ENCODE assay signal across 8 cellular contexts in the genomic region with DNA sequence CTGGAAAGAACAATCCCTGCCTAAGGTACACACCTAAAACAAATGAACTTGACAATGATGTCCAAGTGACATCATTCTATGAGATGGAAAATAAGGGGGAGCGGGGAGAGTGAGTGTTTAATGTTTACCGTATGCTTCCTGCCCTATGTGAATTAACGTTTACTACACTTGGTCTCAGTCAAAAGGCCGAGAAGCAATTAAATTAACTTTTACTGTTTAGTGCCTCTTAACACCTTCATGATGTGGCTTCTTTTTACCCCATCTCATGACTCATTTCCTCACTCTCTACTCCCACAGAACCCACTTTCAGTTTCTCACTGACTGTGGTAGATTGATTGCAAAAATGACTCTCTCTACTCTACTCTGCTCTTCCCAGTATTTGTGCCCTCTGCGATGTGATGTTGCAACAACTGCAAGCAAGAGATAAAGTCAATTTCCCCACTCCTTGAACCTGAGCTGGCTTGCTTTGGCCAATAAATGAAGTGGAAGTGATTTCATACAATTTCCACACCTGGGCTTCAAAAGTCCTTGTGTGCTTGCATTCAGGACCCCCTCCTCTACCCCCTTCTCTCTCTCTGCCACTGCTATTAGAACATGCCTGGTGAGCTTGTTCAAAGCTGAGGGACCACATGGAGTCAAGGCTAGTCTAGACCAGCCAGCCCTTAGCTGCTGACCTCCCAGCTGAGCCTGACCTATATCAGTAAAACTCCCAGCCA. TPM values are rescaled to one million over a fixed set of nuclear protein-coding genes. Genes with fewer than 3 reads are reported as not detected.
DNase-seq lines count a peak whose midpoint lies in the region; ATAC-seq, FAIRE-seq and TF ChIP-seq lines count a peak whose summit lies in the region.

No MANE protein-coding gene starts in this region.

- H3K27ac ChIP-seq in HEK293 (ENCODE audit: extremely low read depth, low read depth, low read length), result no peak overlapping the region

- no peaks in the 10 kb centered on the region for H3K79me2 ChIP-seq in Loucy (ENCODE audit: insufficient read depth, low read length)

- peaks cover 12% of the 10 kb centered on the region for H3F3A ChIP-seq in Loucy (ENCODE audit: low read depth)

- peak; percentile 97 to 98 for ATAC-seq in activated T-cell treated with anti-CD3 and anti-CD28 coated beads, Interleukin-2, amount 50 U/mL, for 72 hours (replicated peaks in 1 of 2)
- ATAC-seq in memory B cell (ENCODE audit: low read depth), result peak; percentile 60

- peak; percentile 70 for DNase-seq in activated CD8-positive, alpha-beta memory T cell treated with anti-CD3 and anti-CD28 coated beads for 24 hours
- no peak for DNase-seq in activated CD8-positive, alpha-beta memory T cell treated with anti-CD3 and anti-CD28 coated beads, Interleukin-2, amount 50 U/mL, for 48 hours
- peak; percentile 50 to 77 for DNase-seq in activated T-cell treated with anti-CD3 and anti-CD28 coated beads, Interleukin-2, amount 50 U/mL, for 72 hours
- no peak for DNase-seq in memory B cell (ENCODE audit: low spot score in 2 of 2)
- DNase-seq in DMS114 treated with DMSO at 0.1 percent for 48 hours (lab: John Stamatoyannopoulos, UW; ENCODE audit: unreplicated experiment), result no peak
- no peak for DNase-seq in frontal cortex (ENCODE audit: low spot score in 2 of 2)

- H3K4me3 Mint-ChIP-seq in activated T-cell treated with anti-CD3 and anti-CD28 coated beads, Interleukin-2, amount 50 U/mL, for 72 hours, result peak overlapping the region; percentile 27 to 68
- H3K4me3 Mint-ChIP-seq in memory B cell, result no peak overlapping the region

- TF ChIP-seq CTCF in HEK293 (tag by site-specific recombination; IDR thresholded peaks at IDR 0.05), result no peak
- TF ChIP-seq CTCF in Loucy (conservative IDR thresholded peaks at IDR 0.05; ENCODE audit: low read length), result no peak

- peaks cover 26% of the 10 kb centered on the region for H3K4me1 Mint-ChIP-seq in activated T-cell treated with anti-CD3 and anti-CD28 coated beads, Interleukin-2, amount 50 U/mL, for 72 hours (ENCODE audit: low read depth)
- H3K4me1 Mint-ChIP-seq in memory B cell, result no peaks in the 10 kb centered on the region

- H4K20me1 ChIP-seq in Loucy (ENCODE audit: insufficient read depth, low read length, poor library complexity, severe bottlenecking), result no peaks in the 10 kb centered on the region

- H3K4me2 ChIP-seq in Loucy (ENCODE audit: low read depth, low read length, poor library complexity, severe bottlenecking), result peak overlapping the region; percentile 67

- H3K9ac ChIP-seq in Loucy (ENCODE audit: low read depth, low read length, poor library complexity, severe bottlenecking), result no peak overlapping the region

- H3K27me3 Mint-ChIP-seq in activated T-cell treated with anti-CD3 and anti-CD28 coated beads, Interleukin-2, amount 50 U/mL, for 72 hours (ENCODE audit: low read depth), result peaks cover 59% of the 10 kb centered on the region
- H3K27me3 Mint-ChIP-seq in memory B cell, result peaks cover 24% of the 10 kb centered on the region

- H3K4me1 ChIP-seq in HEK293 (ENCODE audit: control insufficient read depth, insufficient read depth, low read length) (no peaks in the 10 kb centered on the region), Loucy (ENCODE audit: insufficient read depth, low read length, poor library complexity, severe bottlenecking) (peaks cover 16% of the 10 kb centered on the region)

- POLR2A ChIA-PET in HEK293 (lab: Yijun Ruan, JAX), result no interaction called here

- peaks cover 0 to 3% of the 10 kb centered on the region in 2 donors for H3K36me3 Mint-ChIP-seq in activated T-cell treated with anti-CD3 and anti-CD28 coated beads, Interleukin-2, amount 50 U/mL, for 72 hours (ENCODE audit: insufficient read depth in 2 of 2)
- peaks cover 2% of the 10 kb centered on the region for H3K36me3 Mint-ChIP-seq in memory B cell

- no peak overlapping the region for H2AFZ ChIP-seq in Loucy (ENCODE audit: low read length)

- H3K9me3 Mint-ChIP-seq in activated T-cell treated with anti-CD3 and anti-CD28 coated beads, Interleukin-2, amount 50 U/mL, for 72 hours, result no peaks in the 10 kb centered on the region
- peaks cover 3% of the 10 kb centered on the region for H3K9me3 Mint-ChIP-seq in memory B cell

- no peaks in the 10 kb centered on the region for H3K36me3 ChIP-seq in HEK293 (ENCODE audit: control insufficient read depth in 2 of 2, insufficient read depth in 1 of 2, low read length in 2 of 2)
- no peaks in the 10 kb centered on the region for H3K36me3 ChIP-seq in Loucy (ENCODE audit: insufficient read depth, low read length)

- H3K27me3 ChIP-seq in Loucy (ENCODE audit: insufficient read depth, low read length, poor library complexity, severe bottlenecking), result peaks cover 28% of the 10 kb centered on the region

- FAIRE-seq in frontal cortex (lab: Jason Lieb, UNC), result no peak

- H3K27ac Mint-ChIP-seq in activated T-cell treated with anti-CD3 and anti-CD28 coated beads, Interleukin-2, amount 50 U/mL, for 72 hours, result peak overlapping the region; percentile 2
- H3K27ac Mint-ChIP-seq in memory B cell, result no peak overlapping the region

- CTCF ChIA-PET in HEK293 (lab: Yijun Ruan, JAX), result interaction anchor here (0.6 to 2.1 kb wide), 2 partner anchors 11 to 43 kb away, joined by 3 to 7 read pairs; no protein-coding TSS in a partner anchor

- no peaks in the 10 kb centered on the region for H3K9me3 ChIP-seq in HEK293 (ENCODE audit: control insufficient read depth, insufficient read depth, low read depth, low read length)
- H3K9me3 ChIP-seq in Loucy (ENCODE audit: insufficient read depth, low read depth, low read length), result no peaks in the 10 kb centered on the region

- H3K9me2 ChIP-seq in Loucy (replicated peaks; ENCODE audit: low read depth, low read length), result no peaks in the 10 kb centered on the region

- H3K4me3 ChIP-seq in HEK293 (ENCODE audit: low read depth, low read length) (no peak overlapping the region), Loucy (ENCODE audit: low read length, poor library complexity, severe bottlenecking) (peak overlapping the region; percentile 48)

TF ChIP-seq in HEK293, 187 proteins besides CTCF, POLR2A, EP300 and RAD21 (continues in another document):
- TF ChIP-seq ZNF184 (tag by site-specific recombination; IDR thresholded peaks at IDR 0.05), result 0 out of 2 replicates have a peak, but pooled peaks have one; percentile 37
- TF ChIP-seq, protein P1, sequence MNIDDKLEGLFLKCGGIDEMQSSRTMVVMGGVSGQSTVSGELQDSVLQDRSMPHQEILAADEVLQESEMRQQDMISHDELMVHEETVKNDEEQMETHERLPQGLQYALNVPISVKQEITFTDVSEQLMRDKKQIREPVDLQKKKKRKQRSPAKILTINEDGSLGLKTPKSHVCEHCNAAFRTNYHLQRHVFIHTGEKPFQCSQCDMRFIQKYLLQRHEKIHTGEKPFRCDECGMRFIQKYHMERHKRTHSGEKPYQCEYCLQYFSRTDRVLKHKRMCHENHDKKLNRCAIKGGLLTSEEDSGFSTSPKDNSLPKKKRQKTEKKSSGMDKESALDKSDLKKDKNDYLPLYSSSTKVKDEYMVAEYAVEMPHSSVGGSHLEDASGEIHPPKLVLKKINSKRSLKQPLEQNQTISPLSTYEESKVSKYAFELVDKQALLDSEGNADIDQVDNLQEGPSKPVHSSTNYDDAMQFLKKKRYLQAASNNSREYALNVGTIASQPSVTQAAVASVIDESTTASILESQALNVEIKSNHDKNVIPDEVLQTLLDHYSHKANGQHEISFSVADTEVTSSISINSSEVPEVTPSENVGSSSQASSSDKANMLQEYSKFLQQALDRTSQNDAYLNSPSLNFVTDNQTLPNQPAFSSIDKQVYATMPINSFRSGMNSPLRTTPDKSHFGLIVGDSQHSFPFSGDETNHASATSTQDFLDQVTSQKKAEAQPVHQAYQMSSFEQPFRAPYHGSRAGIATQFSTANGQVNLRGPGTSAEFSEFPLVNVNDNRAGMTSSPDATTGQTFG (tag by site-specific recombination; IDR thresholded peaks at IDR 0.05; ENCODE audit: borderline replicate concordance), result no peak
- TF ChIP-seq, protein P2, sequence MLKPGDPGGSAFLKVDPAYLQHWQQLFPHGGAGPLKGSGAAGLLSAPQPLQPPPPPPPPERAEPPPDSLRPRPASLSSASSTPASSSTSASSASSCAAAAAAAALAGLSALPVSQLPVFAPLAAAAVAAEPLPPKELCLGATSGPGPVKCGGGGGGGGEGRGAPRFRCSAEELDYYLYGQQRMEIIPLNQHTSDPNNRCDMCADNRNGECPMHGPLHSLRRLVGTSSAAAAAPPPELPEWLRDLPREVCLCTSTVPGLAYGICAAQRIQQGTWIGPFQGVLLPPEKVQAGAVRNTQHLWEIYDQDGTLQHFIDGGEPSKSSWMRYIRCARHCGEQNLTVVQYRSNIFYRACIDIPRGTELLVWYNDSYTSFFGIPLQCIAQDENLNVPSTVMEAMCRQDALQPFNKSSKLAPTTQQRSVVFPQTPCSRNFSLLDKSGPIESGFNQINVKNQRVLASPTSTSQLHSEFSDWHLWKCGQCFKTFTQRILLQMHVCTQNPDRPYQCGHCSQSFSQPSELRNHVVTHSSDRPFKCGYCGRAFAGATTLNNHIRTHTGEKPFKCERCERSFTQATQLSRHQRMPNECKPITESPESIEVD (tag by site-specific recombination; IDR thresholded peaks at IDR 0.05), result peak; percentile 29; the same call in 1 of the 2 replicates
- no peak for TF ChIP-seq HOXA7 (CRISPR knock-in tag; IDR thresholded peaks at IDR 0.05; ENCODE audit: borderline replicate concordance)
- TF ChIP-seq, protein P3, sequence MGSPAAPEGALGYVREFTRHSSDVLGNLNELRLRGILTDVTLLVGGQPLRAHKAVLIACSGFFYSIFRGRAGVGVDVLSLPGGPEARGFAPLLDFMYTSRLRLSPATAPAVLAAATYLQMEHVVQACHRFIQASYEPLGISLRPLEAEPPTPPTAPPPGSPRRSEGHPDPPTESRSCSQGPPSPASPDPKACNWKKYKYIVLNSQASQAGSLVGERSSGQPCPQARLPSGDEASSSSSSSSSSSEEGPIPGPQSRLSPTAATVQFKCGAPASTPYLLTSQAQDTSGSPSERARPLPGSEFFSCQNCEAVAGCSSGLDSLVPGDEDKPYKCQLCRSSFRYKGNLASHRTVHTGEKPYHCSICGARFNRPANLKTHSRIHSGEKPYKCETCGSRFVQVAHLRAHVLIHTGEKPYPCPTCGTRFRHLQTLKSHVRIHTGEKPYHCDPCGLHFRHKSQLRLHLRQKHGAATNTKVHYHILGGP (tag by site-specific recombination; IDR thresholded peaks at IDR 0.05), result no peak
- TF ChIP-seq OSR2 (tag by site-specific recombination; IDR thresholded peaks at IDR 0.05), result peak; percentile 23; the same call in 1 of the 2 replicates
- TF ChIP-seq PRDM1 (tag by site-specific recombination; IDR thresholded peaks at IDR 0.05), result peak; percentile 40; the same call in 1 of the 2 replicates

RNA-seq across cellular contexts. Expression of a gene that starts 11.6 kb away (rescaled TPM):
- total RNA-seq in activated T-cell treated with anti-CD3 and anti-CD28 coated beads, Interleukin-2, amount 50 U/mL, for 72 hours, result 10 to 100 TPM; 81.7 to 84.4 TPM
- total RNA-seq in frontal cortex, result 16.7 TPM

Comparison
In these comparisons a context has a peak if more than half of its experiments do, and no peak if none do; other contexts are left out.
1. DNase-seq: peak in activated CD8-positive, alpha-beta memory T cell treated with anti-CD3 and anti-CD28 coated beads for 24 hours (single experiment) and activated T-cell treated with anti-CD3 and anti-CD28 coated beads, Interleukin-2, amount 50 U/mL, for 72 hours (2 of 2); none in activated CD8-positive, alpha-beta memory T cell treated with anti-CD3 and anti-CD28 coated beads, Interleukin-2, amount 50 U/mL, for 48 hours (single experiment), memory B cell (0 of 2), DMS114 treated with DMSO at 0.1 percent for 48 hours (single experiment) and frontal cortex (0 of 2).